12 cellular contexts compared by ENCODE assay signal in the genomic region with DNA sequence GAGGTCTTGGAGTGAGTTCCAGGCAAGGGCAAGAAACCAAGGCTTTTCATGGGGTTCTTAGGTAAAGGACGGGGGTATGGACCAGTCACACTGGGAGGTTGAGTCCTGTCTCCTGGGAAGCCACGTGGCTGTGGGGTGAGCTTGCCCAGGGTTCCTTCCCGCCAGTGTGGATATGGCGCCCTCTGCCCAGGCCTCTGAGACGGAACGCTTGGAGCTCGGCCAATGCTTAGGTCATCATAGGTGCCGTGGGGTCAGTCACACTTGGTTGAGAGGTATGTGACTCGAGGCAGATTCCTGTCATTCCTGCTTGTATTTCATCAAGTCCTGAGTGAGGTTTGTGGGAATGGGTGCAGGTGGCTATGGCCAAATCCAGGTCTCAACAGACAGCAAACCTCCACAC. TPM values are rescaled to one million over a fixed set of nuclear protein-coding genes. Genes with fewer than 3 reads are reported as not detected.
DNase-seq lines count a peak whose midpoint lies in the region; ATAC-seq and TF ChIP-seq lines count a peak whose summit lies in the region.
"Had no signal": no experiment of that assay in that cellular context is flagged by ENCODE, and none has a peak within 500 bp of the region (broad histone marks: within the 10 kb centered on the region; RNA-seq: fewer than 3 reads in every experiment).

No MANE protein-coding gene starts in this region.

- intact Hi-C loops in Right ventricle myocardium inferior (cut with DNase I), result no loop called here
- intact Hi-C loops in left ventricle myocardium inferior (cut with micrococcal nuclease), result no loop called here
- intact Hi-C loops in upper lobe of right lung (cut with DNase I), result no loop called here

- TF ChIP-seq CTCF in left ventricle myocardium inferior (IDR thresholded peaks at IDR 0.05; ENCODE audit: borderline replicate concordance) (no peak), upper lobe of right lung (IDR thresholded peaks at IDR 0.05) (no peak)

- H3K27me3 ChIP-seq in left ventricle myocardium inferior (ENCODE audit: low read depth), result no peaks in the 10 kb centered on the region
- no peaks in the 10 kb centered on the region for H3K27me3 ChIP-seq in upper lobe of right lung
- H3K27me3 ChIP-seq: ascending aorta, stomach had no signal

- peak; percentile 62 for DNase-seq in Right ventricle myocardium inferior (ENCODE audit: missing footprints)
- DNase-seq in left ventricle myocardium inferior, result no peak
- peak; percentile 32 for DNase-seq in RPMI7951 (ENCODE audit: low read depth)
- peak; percentile 43 for DNase-seq in iPS-NIHi7 (ENCODE audit: extremely low spot score)
- no peak for DNase-seq in upper lobe of right lung
- no peak for DNase-seq in dermis blood vessel endothelial cell
- DNase-seq: NCI-H1092; stimulated activated CD4-positive, alpha-beta T cell treated with anti-CD3 and anti-CD28 coated beads, Interleukin-1b, Interleukin-23, amount 100 ng/mL, for 48 hours; stomach had no signal

- H3K9me3 ChIP-seq in left ventricle myocardium inferior (replicated peaks), result no peaks in the 10 kb centered on the region
- H3K9me3 ChIP-seq in upper lobe of right lung, result no peaks in the 10 kb centered on the region
- H3K9me3 ChIP-seq: stomach had no signal

- H3K4me3 ChIP-seq in left ventricle myocardium inferior (no peak overlapping the region), upper lobe of right lung (no peak overlapping the region)
- H3K4me3 ChIP-seq: ascending aorta, stomach had no signal

- H3K27ac ChIP-seq in left ventricle myocardium inferior (replicated peaks) (no peak overlapping the region), upper lobe of right lung (no peak overlapping the region)
- H3K27ac ChIP-seq: ascending aorta, stomach had no signal

- ATAC-seq in Right ventricle myocardium inferior, result no peak
- peak; percentile 50 for ATAC-seq in upper lobe of right lung
- no peak for ATAC-seq in GM21576 (IDR thresholded peaks at IDR 0.05; ENCODE audit: unreplicated experiment)
- no peak for ATAC-seq in HG02973 (IDR thresholded peaks at IDR 0.05; ENCODE audit: unreplicated experiment)

- peaks cover 39% of the 10 kb centered on the region for H3K36me3 ChIP-seq in left ventricle myocardium inferior
- peaks cover 28% of the 10 kb centered on the region for H3K36me3 ChIP-seq in upper lobe of right lung

- H3K4me1 ChIP-seq in left ventricle myocardium inferior, result peaks cover 9% of the 10 kb centered on the region
- no peaks in the 10 kb centered on the region for H3K4me1 ChIP-seq in upper lobe of right lung
- H3K4me1 ChIP-seq: stomach had no signal

RNA-seq across cellular contexts. Expression of a gene that starts 46.2 kb away (rescaled TPM):
- total RNA-seq in Right ventricle myocardium inferior, result 13.0 TPM
- 9.5 TPM for total RNA-seq in left ventricle myocardium inferior
- total RNA-seq in RPMI7951 (2014; rRNA removed; shearing (Covaris generic)), result 5.5 and 6.0 TPM in 2 replicates
- 19.9 TPM for total RNA-seq in upper lobe of right lung
- 7.8 and 12.2 TPM in 2 replicates for total RNA-seq in dermis blood vessel endothelial cell

Comparison
In these comparisons a context has a peak if more than half of its experiments do, and no peak if none do; other contexts are left out.
1. DNase-seq: peak in Right ventricle myocardium inferior (single experiment), RPMI7951 (single experiment) and iPS-NIHi7 (single experiment); none in left ventricle myocardium inferior (single experiment), upper lobe of right lung (single experiment) and dermis blood vessel endothelial cell (single experiment).